Comparison of ENCODE assay signal across 12 cellular contexts in genomic region chr1:92480813-92481597, GRCh38. TPM values are rescaled to one million over a fixed set of nuclear protein-coding genes. Genes with fewer than 3 reads are reported as not detected.
DNase-seq lines count a peak whose midpoint lies in the region; ATAC-seq, FAIRE-seq and TF ChIP-seq lines count a peak whose summit lies in the region.
"Had no signal": no experiment of that assay in that cellular context is flagged by ENCODE, and none has a peak within 500 bp of the region (broad histone marks: within the 10 kb centered on the region; RNA-seq: fewer than 3 reads in every experiment).

No MANE protein-coding gene starts in this region.

- no peaks in the 10 kb centered on the region for H4K20me1 ChIP-seq in H9 (ENCODE audit: control insufficient read depth, insufficient read depth, insufficient read length)
- peaks cover 1 to 15% of the 10 kb centered on the region in 2 experiments for H4K20me1 ChIP-seq in H1 (replicated peaks in 1 of 2; ENCODE audit: control insufficient read depth in 1 of 2, insufficient read depth in 2 of 2, low read length in 2 of 2)

- no TSS peak for BruUV-seq in Caco-2 (replicated peaks; lab: Mats Ljungman, UMichigan)

- H3K4me2 ChIP-seq in H9 (ENCODE audit: insufficient read depth, insufficient read length, low read length) (peak overlapping the region; percentile 74), H1 (ENCODE audit: insufficient read depth in 1 of 2, low read depth in 2 of 2, low read length in 2 of 2) (peak overlapping the region; percentile 81 to 97)

- no peak for TF ChIP-seq POLR2A in H1 (IDR thresholded peaks at IDR 0.05; ENCODE audit: control extremely low read depth in 1 of 2, low read depth in 2 of 2, low read length in 2 of 2)

- no peak for ATAC-seq in CD4-positive, CD25-positive, alpha-beta regulatory T cell (ENCODE audit: low read depth in 2 of 2)

- TF ChIP-seq RAD21 in H1 (IDR thresholded peaks at IDR 0.05 in 1 of 2, conservative IDR thresholded peaks at IDR 0.05 in 1 of 2; ENCODE audit: low read depth in 2 of 2, low read length in 2 of 2): no peak

- H4K8ac ChIP-seq in H9 (replicated peaks; ENCODE audit: insufficient read length, low read depth, low read length) (no peak overlapping the region), H1 (ENCODE audit: extremely low read depth, insufficient read depth, low read length) (peak overlapping the region; percentile 45; the same call in 1 of the 2 replicates)

- DNase-seq in CD4-positive, CD25-positive, alpha-beta regulatory T cell: no peak
- peak; percentile 54 for DNase-seq in H9
- peak in 1 of 2 experiments; percentile 67 for DNase-seq in H1 (ENCODE audit: low read depth in 1 of 2, low spot score in 2 of 2)
- DNase-seq in G401 (ENCODE audit: low spot score): no peak
- no peak for DNase-seq in GM19240 (ENCODE audit: insufficient read length, low spot score)
- DNase-seq in Caco-2: no peak
- DNase-seq in NCI-H82 treated with DMSO at 0.1 percent for 48 hours (lab: John Stamatoyannopoulos, UW; ENCODE audit: unreplicated experiment): no peak
- DNase-seq: DMS79; midbrain; stimulated activated CD4-positive, alpha-beta T cell treated with anti-CD3 and anti-CD28 coated beads, Interleukin-4, amount 100 ng/mL, for 4 hours had no signal

- H3K23me2 ChIP-seq in H9 (ENCODE audit: insufficient read length, low read depth, low read length, poor library complexity, severe bottlenecking) (peaks cover 40% of the 10 kb centered on the region), H1 (ENCODE audit: low read depth, low read length) (peaks cover 22% of the 10 kb centered on the region; the same call in 1 of the 2 replicates)

- no peak overlapping the region for H3K4me3 ChIP-seq in CD4-positive, CD25-positive, alpha-beta regulatory T cell (ENCODE audit: low read depth, low read length)
- H3K4me3 ChIP-seq in H1 (ENCODE audit: extremely low read depth in 1 of 4, insufficient read depth in 2 of 4, low read depth in 3 of 4, low read length in 4 of 4): peak overlapping the region; percentile 11 to 63 (median 34)
- H3K4me3 ChIP-seq in Caco-2 (ENCODE audit: low read depth, low read length): no peak overlapping the region
- H3K4me3 ChIP-seq: SK-N-MC had no signal

- H3K9ac ChIP-seq in H9 (ENCODE audit: extremely low read depth, insufficient read length, low read length) (no peak overlapping the region), H1 (replicated peaks in 1 of 4; ENCODE audit: extremely low read depth in 1 of 4, low read depth in 3 of 4, low read length in 3 of 4) (no peak overlapping the region)

- no peaks in the 10 kb centered on the region for H3K79me1 ChIP-seq in H9 (ENCODE audit: insufficient read depth, low read depth, low read length, poor library complexity, severe bottlenecking)
- H3K79me1 ChIP-seq in H1 (ENCODE audit: low read depth, low read length): no peaks in the 10 kb centered on the region

- H3K27me3 ChIP-seq in CD4-positive, CD25-positive, alpha-beta regulatory T cell (ENCODE audit: control insufficient read depth, insufficient read depth, low read length): no peaks in the 10 kb centered on the region
- H3K27me3 ChIP-seq in H9 (ENCODE audit: insufficient read depth, low read length) (peaks cover 78% of the 10 kb centered on the region), H1 (replicated peaks in 1 of 4; ENCODE audit: control insufficient read depth in 3 of 4, extremely low read depth in 1 of 4, insufficient read depth in 3 of 4, low read length in 3 of 4) (peaks cover 75 to 97% (median 91%) of the 10 kb centered on the region in 4 experiments), Caco-2 (replicated peaks; ENCODE audit: control insufficient read depth, insufficient read depth, low read length) (no peaks in the 10 kb centered on the region; the same call in 1 of the 2 replicates)

- no CpG with 5 or more reads among the region's 65 CpGs for WGBS in H9 (ENCODE audit: extremely low coverage, insufficient read length, low lambda C conversion rate)
- 2% methylated on average over 63 of the region's 65 CpGs; no CpG with 5 or more reads in 1 of the 2 experiments for WGBS in H1 (ENCODE audit: extremely low coverage in 1 of 2, insufficient coverage in 1 of 2, insufficient read length in 1 of 2, insufficient replicate concordance in 2 of 2, low coverage in 1 of 2, low lambda C conversion rate in 2 of 2, missing lambda C conversion rate in 1 of 2), 2 experiments

- no peak overlapping the region for H4K91ac ChIP-seq in H9 (ENCODE audit: insufficient read length, low read depth, low read length)
- no peak overlapping the region for H4K91ac ChIP-seq in H1 (replicated peaks; ENCODE audit: insufficient read length, low read length)

- peaks cover 31% of the 10 kb centered on the region for H3K27me3 Mint-ChIP-seq in CD4-positive, CD25-positive, alpha-beta regulatory T cell
- H3K27me3 Mint-ChIP-seq in H9 (ENCODE audit: low read depth) (peaks cover 99% of the 10 kb centered on the region), nephron (ENCODE audit: low read depth) (peaks cover 100% of the 10 kb centered on the region), Caco-2 (ENCODE audit: insufficient read depth, unreplicated experiment) (no peaks in the 10 kb centered on the region)

- H3K14ac ChIP-seq in H9 (ENCODE audit: insufficient read depth, low read length) (0 out of 2 replicates have a peak overlapping the region, but pooled peaks have one; percentile 22), H1 (ENCODE audit: insufficient read length) (no peak overlapping the region)

- no peak overlapping the region for H3K56ac ChIP-seq in H9 (ENCODE audit: insufficient read length, low read depth, low read length)
- H3K56ac ChIP-seq in H1 (replicated peaks; ENCODE audit: insufficient read length, low read depth, low read length): peak overlapping the region; percentile 33

- H2BK5ac ChIP-seq in H9 (ENCODE audit: insufficient read length, low read length) (no peak overlapping the region), H1 (ENCODE audit: low read depth, low read length) (no peak overlapping the region)

- H3K79me2 ChIP-seq in H9 (ENCODE audit: insufficient read depth, low read length): no peaks in the 10 kb centered on the region
- H3K79me2 ChIP-seq in H1 (ENCODE audit: control insufficient read depth in 1 of 2, insufficient read depth in 2 of 2, low read length in 2 of 2): no peaks in the 10 kb centered on the region

- H3K23ac ChIP-seq in H9 (ENCODE audit: insufficient read length, low read depth, low read length): no peak overlapping the region
- H3K23ac ChIP-seq in H1 (ENCODE audit: insufficient read length): no peak overlapping the region

- H3K4me1 Mint-ChIP-seq in CD4-positive, CD25-positive, alpha-beta regulatory T cell: peaks cover 17 to 62% (median 24%) of the 10 kb centered on the region in 4 donors
- H3K4me1 Mint-ChIP-seq in H9: peaks cover 39 to 50% of the 10 kb centered on the region in 2 experiments
- H3K4me1 Mint-ChIP-seq in nephron: peaks cover 45% of the 10 kb centered on the region
- H3K4me1 Mint-ChIP-seq in Caco-2 (ENCODE audit: low read depth, unreplicated experiment): no peaks in the 10 kb centered on the region

- H2BK20ac ChIP-seq in H9 (ENCODE audit: low read depth, low read length, poor library complexity, severe bottlenecking) (no peak overlapping the region), H1 (ENCODE audit: low read length) (no peak overlapping the region)

- no peak for FAIRE-seq in H1 (lab: Jason Lieb, UNC)

- H3K4me1 ChIP-seq in CD4-positive, CD25-positive, alpha-beta regulatory T cell (ENCODE audit: control insufficient read depth, insufficient read depth, low read length, poor library complexity, severe bottlenecking): peaks cover 55% of the 10 kb centered on the region
- H3K4me1 ChIP-seq in H9 (ENCODE audit: insufficient read depth, low read length): no peaks in the 10 kb centered on the region
- H3K4me1 ChIP-seq in H1 (replicated peaks in 1 of 4; ENCODE audit: control insufficient read depth in 3 of 4, insufficient read depth in 4 of 4, low read length in 3 of 4): peaks cover 0 to 57% (median 31%) of the 10 kb centered on the region in 4 experiments; a peak in 6 of 7 replicates
- no peaks in the 10 kb centered on the region for H3K4me1 ChIP-seq in Caco-2

- H3K4ac ChIP-seq in H9 (ENCODE audit: low read depth, low read length) (no peak overlapping the region), H1 (replicated peaks; ENCODE audit: insufficient read length, low read depth, low read length) (no peak overlapping the region)

- H2BK120ac ChIP-seq in H9 (ENCODE audit: low read depth, low read length, poor library complexity, severe bottlenecking) (no peak overlapping the region), H1 (replicated peaks; ENCODE audit: low read depth, low read length) (no peak overlapping the region)

- H2AFZ ChIP-seq in H9 (ENCODE audit: low read length): no peak overlapping the region
- H2AFZ ChIP-seq in H1 (ENCODE audit: low read length): no peak overlapping the region

- POLR2A ChIA-PET in H1 (lab: Charles Lee; ENCODE audit: partially characterized antibody) (interaction anchor here (1.5 kb wide), 1 partner anchor 180 kb away, joined by 3 read pairs; no protein-coding TSS in a partner anchor), Caco-2 (lab: Charles Lee) (no interaction called here)

- no peak for TF ChIP-seq EP300 in H1 (IDR thresholded peaks at IDR 0.05; ENCODE audit: borderline replicate concordance in 1 of 2, low read depth in 2 of 2, low read length in 2 of 2)

- peaks cover 24% of the 10 kb centered on the region for H3K36me3 Mint-ChIP-seq in CD4-positive, CD25-positive, alpha-beta regulatory T cell
- H3K36me3 Mint-ChIP-seq in H9 (ENCODE audit: insufficient read depth in 1 of 3, low read depth in 3 of 3): peaks cover 0 to 4% (median 0%) of the 10 kb centered on the region in 3 experiments; a peak in 2 of 7 replicates
- H3K36me3 Mint-ChIP-seq in nephron (ENCODE audit: low read depth): no peaks in the 10 kb centered on the region
- no peaks in the 10 kb centered on the region for H3K36me3 Mint-ChIP-seq in Caco-2 (ENCODE audit: insufficient read depth, unreplicated experiment)

- H3K18ac ChIP-seq in H9 (ENCODE audit: insufficient read length, low read depth, low read length) (no peak overlapping the region), H1 (ENCODE audit: extremely low read depth, low read length) (no peak overlapping the region)

- H3K27ac ChIP-seq in CD4-positive, CD25-positive, alpha-beta regulatory T cell (ENCODE audit: insufficient read depth, low read length, poor library complexity, severe bottlenecking): no peak overlapping the region
- H3K27ac ChIP-seq in H9 (ENCODE audit: insufficient read length, low read depth, low read length) (no peak overlapping the region), H1 (ENCODE audit: low read depth, low read length) (no peak overlapping the region)
- H3K27ac ChIP-seq: SK-N-MC had no signal

- intact Hi-C loops in Caco-2 (cut with micrococcal nuclease; ENCODE audit: unreplicated experiment): loop anchor here (5.0 to 10.0 kb wide), 3 partner anchors 39 to 166 kb away; no protein-coding TSS in a partner anchor

- H3K36me3 ChIP-seq in CD4-positive, CD25-positive, alpha-beta regulatory T cell (ENCODE audit: control insufficient read depth, insufficient read depth, low read length): no peaks in the 10 kb centered on the region
- peaks cover 0 to 8% (median 0%) of the 10 kb centered on the region in 4 experiments; a peak in 1 of 8 replicates for H3K36me3 ChIP-seq in H1 (ENCODE audit: control insufficient read depth in 2 of 4, insufficient read depth in 4 of 4, low read length in 3 of 4)
- H3K36me3 ChIP-seq in Caco-2 (ENCODE audit: control insufficient read depth, insufficient read depth, low read length): no peaks in the 10 kb centered on the region; the same call in 1 of the 2 replicates

- peak overlapping the region in 3 of 4 donors; percentile 67 to 98 (median 93) for H3K4me3 Mint-ChIP-seq in CD4-positive, CD25-positive, alpha-beta regulatory T cell
- peak overlapping the region; percentile 53 to 83 for H3K4me3 Mint-ChIP-seq in H9
- H3K4me3 Mint-ChIP-seq in nephron: peak overlapping the region; percentile 61 to 78 (median 68)
- H3K4me3 Mint-ChIP-seq in Caco-2 (ENCODE audit: unreplicated experiment): no peak overlapping the region

- TF ChIP-seq CTCF in H9 (conservative IDR thresholded peaks at IDR 0.05): no peak
- no peak for TF ChIP-seq CTCF in H1 (IDR thresholded peaks at IDR 0.05; ENCODE audit: control extremely low read depth in 1 of 3, insufficient read depth in 1 of 3, low read depth in 1 of 3, low read length in 3 of 3)
- TF ChIP-seq CTCF in nephron (IDR thresholded peaks at IDR 0.05; ENCODE audit: unreplicated experiment in 3 of 3): no peak
- TF ChIP-seq CTCF in Caco-2 (IDR thresholded peaks at IDR 0.05; ENCODE audit: insufficient read depth in 1 of 2, low read depth in 1 of 2, low read length in 1 of 2, severe bottlenecking in 1 of 2, unreplicated experiment in 1 of 2): no peak

- H2AK5ac ChIP-seq in H9 (ENCODE audit: insufficient read length, low read length) (no peak overlapping the region), H1 (ENCODE audit: low read depth, low read length) (no peak overlapping the region)

- H3K27ac Mint-ChIP-seq in CD4-positive, CD25-positive, alpha-beta regulatory T cell: peak overlapping the region in 1 of 3 donors; percentile 14
- H3K27ac Mint-ChIP-seq in H9 (no peak overlapping the region), nephron (no peak overlapping the region), Caco-2 (ENCODE audit: unreplicated experiment) (no peak overlapping the region)

- CTCF ChIA-PET in H1 (lab: Charles Lee; ENCODE audit: partially characterized antibody): interaction anchor here (0.9 to 2.6 kb wide), 2 partner anchors 64 to 171 kb away, joined by 5 to 6 read pairs; no protein-coding TSS in a partner anchor
- CTCF ChIA-PET in Caco-2 (lab: Charles Lee): no interaction called here

- H3K9me3 ChIP-seq in CD4-positive, CD25-positive, alpha-beta regulatory T cell (ENCODE audit: control insufficient read depth in 2 of 2, low read length in 2 of 2): no peaks in the 10 kb centered on the region
- no peaks in the 10 kb centered on the region for H3K9me3 ChIP-seq in H9 (ENCODE audit: control insufficient read depth, low read depth, low read length)
- H3K9me3 ChIP-seq in H1 (ENCODE audit: insufficient read depth in 2 of 2, low read depth in 1 of 2, low read length in 1 of 2): peaks cover 0 to 7% of the 10 kb centered on the region in 2 experiments; a peak in 1 of 4 replicates
- no peaks in the 10 kb centered on the region for H3K9me3 ChIP-seq in Caco-2

- in situ Hi-C loops in G401 (cut with HindIII; ENCODE audit: low sequenced_read_pairs): no loop called here

- H4K5ac ChIP-seq in H9 (ENCODE audit: insufficient read length, low read depth, low read length) (no peak overlapping the region), H1 (ENCODE audit: insufficient read length, low read depth, low read length) (no peak overlapping the region)

- no peak overlapping the region for H2BK12ac ChIP-seq in H9 (ENCODE audit: insufficient read length, low read depth, low read length)
- peak overlapping the region; percentile 77; the same call in 1 of the 2 replicates for H2BK12ac ChIP-seq in H1 (ENCODE audit: low read depth, low read length)

- peaks cover 0 to 4% (median 0%) of the 10 kb centered on the region in 7 donors for H3K9me3 Mint-ChIP-seq in CD4-positive, CD25-positive, alpha-beta regulatory T cell
- H3K9me3 Mint-ChIP-seq in H9 (peaks cover 5 to 14% of the 10 kb centered on the region in 2 experiments), nephron (no peaks in the 10 kb centered on the region), Caco-2 (ENCODE audit: unreplicated experiment) (no peaks in the 10 kb centered on the region)

- H3T11ph ChIP-seq in H9 (ENCODE audit: low read length): no peak overlapping the region

- H2BK15ac ChIP-seq in H9 (ENCODE audit: low read depth, low read length) (no peak overlapping the region), H1 (ENCODE audit: low read length) (peak overlapping the region; percentile 81; the same call in 1 of the 2 replicates)

RNA-seq across cellular contexts. Expression of gene GFI1, which starts 5.7 kb away (rescaled TPM):
- 3.0 TPM for total RNA-seq in CD4-positive, CD25-positive, alpha-beta regulatory T cell
- 10 to 100 TPM in 1 of 4 donors, 1 to 10 TPM in 3; 3.6 to 11.5 (median 6.9) TPM for polyA plus RNA-seq in CD4-positive, CD25-positive, alpha-beta regulatory T cell
- total RNA-seq in H9 (2021): 0.11 TPM in 1 of 2 replicates, not detected in the other
- total RNA-seq in H1 (2021; fragmentation: NEBNext Ultra II Directional; extraction: Animal tissue kit (Norgen Biotek cat#: 25700)): 0.17 and 0.19 TPM in 2 replicates
- polyA plus RNA-seq in H1 (2011; rRNA removed): 0.08 TPM in 2 replicates
- polyA plus RNA-seq in H1 (2011; cell fraction: cytosol; rRNA removed): 0.09 TPM
- 0.16 TPM for polyA plus RNA-seq in H1 (2011; cell fraction: nucleus; rRNA removed)
- 0.08 to 0.17 TPM (median 0.08 TPM) in 3 of 4 replicates, not detected in the other for polyA plus RNA-seq in H1 (2012, experiment 1 of 2)
- not detected for polyA plus RNA-seq in H1 (2012, experiment 2 of 2)
- polyA plus RNA-seq in H1 (2013, experiment 1 of 2): 0.04 TPM
- polyA plus RNA-seq in H1 (2013, experiment 2 of 2): 0.06 TPM
- 0.15 and 0.28 TPM in 2 replicates for polyA minus RNA-seq in H1 (2011; rRNA and poly(A)+ RNA removed)
- not detected for polyA minus RNA-seq in H1 (2011; cell fraction: cytosol; rRNA and poly(A)+ RNA removed)
- polyA minus RNA-seq in H1 (2011; cell fraction: nucleus; rRNA and poly(A)+ RNA removed): not detected
- 0.31 and 1.6 TPM in 2 replicates for total RNA-seq in G401 (2014; rRNA removed; shearing (Covaris generic))
- total RNA-seq in Caco-2 (2022): 0.93 and 1.8 TPM in 2 replicates

Comparison
In these comparisons a context has a peak if more than half of its experiments do, and no peak if none do; other contexts are left out.
1. H3K4me3 ChIP-seq: peak in H1 (4 of 4); none in CD4-positive, CD25-positive, alpha-beta regulatory T cell (single experiment) and Caco-2 (single experiment).